Comparison of ENCODE assay signal across 18 cellular contexts in genomic region chr3:140343709-140344417, GRCh38.
"Had no signal": no experiment of that assay in that cellular context is flagged by ENCODE, and none has a peak within 500 bp of the region (broad histone marks: within the 10 kb centered on the region; RNA-seq: fewer than 3 reads in every experiment).

No MANE protein-coding gene starts in this region.

- H3K4me3 Mint-ChIP-seq: activated CD4-positive, alpha-beta T cell treated with anti-CD3 and anti-CD28 coated beads, Interleukin-2, amount 10 ng/mL, durations not matched to agents 24 days and 14 days; activated CD8-positive, alpha-beta T cell treated with anti-CD3 and anti-CD28 coated beads, Interleukin-2, amount 10 ng/mL, durations not matched to agents 7 days and 5 days; activated naive CD4-positive, alpha-beta T cell treated with anti-CD3 and anti-CD28 coated beads for 36 hours; activated T-cell treated with anti-CD3 and anti-CD28 coated beads, Interleukin-2, amount 50 U/mL, for 24 hours; effector memory CD8-positive, alpha-beta T cell; naive thymus-derived CD4-positive, alpha-beta T cell; stimulated activated memory B cell treated with anti-CD40 and anti-IgM and Interleukin-4, amounts not matched to agents 10 μg/mL and 1 μg/mL and 100 μg/mL, for 72 hours had no signal

- H3K79me2 ChIP-seq: parathyroid adenoma had no signal

- H3K4me1 Mint-ChIP-seq: activated CD4-positive, alpha-beta T cell treated with anti-CD3 and anti-CD28 coated beads, Interleukin-2, amount 10 ng/mL, durations not matched to agents 24 days and 14 days; naive thymus-derived CD4-positive, alpha-beta T cell; stimulated activated memory B cell treated with anti-CD40 and anti-IgM and Interleukin-4, amounts not matched to agents 10 μg/mL and 1 μg/mL and 100 μg/mL, for 72 hours had no signal

- ATAC-seq: activated CD8-positive, alpha-beta T cell treated with anti-CD3 and anti-CD28 coated beads, Interleukin-2, amount 10 ng/mL, durations not matched to agents 7 days and 5 days; body of pancreas; effector memory CD8-positive, alpha-beta T cell; gastroesophageal sphincter; heart right ventricle; naive thymus-derived CD4-positive, alpha-beta T cell; sciatic nerve; stimulated activated memory B cell treated with anti-CD40 and anti-IgM and Interleukin-4, amounts not matched to agents 10 μg/mL and 1 μg/mL and 100 μg/mL, for 72 hours had no signal

- H3K9ac ChIP-seq: parathyroid adenoma had no signal

- H3K9me3 ChIP-seq: body of pancreas, tibial artery had no signal

- H3K27ac Mint-ChIP-seq: activated CD4-positive, alpha-beta T cell treated with anti-CD3 and anti-CD28 coated beads, Interleukin-2, amount 10 ng/mL, durations not matched to agents 24 days and 14 days; activated CD8-positive, alpha-beta T cell treated with anti-CD3 and anti-CD28 coated beads, Interleukin-2, amount 10 ng/mL, durations not matched to agents 7 days and 5 days; activated naive CD4-positive, alpha-beta T cell treated with anti-CD3 and anti-CD28 coated beads for 36 hours; activated T-cell treated with anti-CD3 and anti-CD28 coated beads, Interleukin-2, amount 50 U/mL, for 24 hours; effector memory CD8-positive, alpha-beta T cell; naive thymus-derived CD4-positive, alpha-beta T cell; stimulated activated memory B cell treated with anti-CD40 and anti-IgM and Interleukin-4, amounts not matched to agents 10 μg/mL and 1 μg/mL and 100 μg/mL, for 72 hours had no signal

- H3K27me3 Mint-ChIP-seq: activated CD4-positive, alpha-beta T cell treated with anti-CD3 and anti-CD28 coated beads, Interleukin-2, amount 10 ng/mL, durations not matched to agents 24 days and 14 days; effector memory CD8-positive, alpha-beta T cell; stimulated activated memory B cell treated with anti-CD40 and anti-IgM and Interleukin-4, amounts not matched to agents 10 μg/mL and 1 μg/mL and 100 μg/mL, for 72 hours had no signal

- H3K36me3 Mint-ChIP-seq: naive thymus-derived CD4-positive, alpha-beta T cell; stimulated activated memory B cell treated with anti-CD40 and anti-IgM and Interleukin-4, amounts not matched to agents 10 μg/mL and 1 μg/mL and 100 μg/mL, for 72 hours had no signal

- H3K4me1 ChIP-seq: body of pancreas, gastroesophageal sphincter, heart right ventricle, parathyroid adenoma, tibial artery had no signal

- DNase-seq: activated CD4-positive, alpha-beta T cell treated with anti-CD3 and anti-CD28 coated beads, Interleukin-2, amount 10 ng/mL, durations not matched to agents 24 days and 14 days; activated CD8-positive, alpha-beta T cell treated with anti-CD3 and anti-CD28 coated beads, Interleukin-2, amount 10 ng/mL, durations not matched to agents 7 days and 5 days; activated naive CD4-positive, alpha-beta T cell treated with anti-CD3 and anti-CD28 coated beads for 36 hours; activated T-cell treated with anti-CD3 and anti-CD28 coated beads, Interleukin-2, amount 50 U/mL, for 24 hours; body of pancreas; caudate nucleus; effector memory CD8-positive, alpha-beta T cell; heart right ventricle; mesenchymal stem cell; naive thymus-derived CD4-positive, alpha-beta T cell; stimulated activated CD4-positive, alpha-beta T cell treated with anti-CD3 and anti-CD28 coated beads, Interleukin-4, amount 100 ng/mL, for 4 hours; T-helper 1 cell; T-helper 9 cell; tibial artery had no signal

- H2AFZ ChIP-seq: parathyroid adenoma had no signal

- H3K9me3 Mint-ChIP-seq: activated CD4-positive, alpha-beta T cell treated with anti-CD3 and anti-CD28 coated beads, Interleukin-2, amount 10 ng/mL, durations not matched to agents 24 days and 14 days; activated naive CD4-positive, alpha-beta T cell treated with anti-CD3 and anti-CD28 coated beads for 36 hours; effector memory CD8-positive, alpha-beta T cell had no signal

- H3K27ac ChIP-seq: body of pancreas, gastroesophageal sphincter, heart right ventricle, parathyroid adenoma, tibial artery had no signal

- H3K27me3 ChIP-seq: body of pancreas, gastroesophageal sphincter, heart right ventricle, tibial artery had no signal

- H3K36me3 ChIP-seq: gastroesophageal sphincter, heart right ventricle, tibial artery had no signal

- H3K4me3 ChIP-seq: body of pancreas, gastroesophageal sphincter, heart right ventricle, tibial artery had no signal
